ENCODE assay signal across 9 cellular contexts in genomic region chr3:133413166-133414020, GRCh38. TPM values are rescaled to one million over a fixed set of nuclear protein-coding genes. Genes with fewer than 3 reads are reported as not detected.
A peak's percentile ranks its signal among the peaks of the same experiment; 100 is the strongest.
DNase-seq lines count a peak whose midpoint lies in the region; ATAC-seq and TF ChIP-seq lines count a peak whose summit lies in the region.
"Had no signal": no experiment of that assay in that cellular context is flagged by ENCODE, and none has a peak within 500 bp of the region (broad histone marks: within the 10 kb centered on the region; RNA-seq: fewer than 3 reads in every experiment).

No MANE protein-coding gene starts in this region.

- no peak overlapping the region for H3K4me3 ChIP-seq in cardiac muscle cell

- peaks cover 3% of the 10 kb centered on the region for H3K27me3 ChIP-seq in cardiac muscle cell

- no peaks in the 10 kb centered on the region for H3K4me1 ChIP-seq in cardiac muscle cell (ENCODE audit: low read depth)

- H3K4me1 Mint-ChIP-seq in stimulated activated effector memory CD8-positive, alpha-beta T cell treated with anti-CD3 and anti-CD28 coated beads, Interleukin-12 subunit alpha, Interleukin-12 subunit beta, amount 100 ng/mL, for 72 hours = peaks cover 12% of the 10 kb centered on the region

- DNase-seq in NCI-H2107 treated with DMSO at 0.1 percent for 48 hours (lab: John Stamatoyannopoulos, UW; ENCODE audit: unreplicated experiment) = peak; percentile 31
- no peak for DNase-seq in NCI-H2107 (lab: John Stamatoyannopoulos, UW)
- DNase-seq in SHP77 treated with DMSO at 0.1 percent for 48 hours (lab: John Stamatoyannopoulos, UW) = peak; percentile 62
- peak; percentile 29 to 51 for DNase-seq in cardiac muscle cell (ENCODE audit: low read depth in 1 of 2, low spot score in 1 of 2)
- DNase-seq in stimulated activated effector memory CD8-positive, alpha-beta T cell treated with anti-CD3 and anti-CD28 coated beads, Interleukin-12 subunit alpha, Interleukin-12 subunit beta, amount 100 ng/mL, for 72 hours (ENCODE audit: low spot score in 2 of 2) = no peak
- DNase-seq in cortex of kidney (lab: John Stamatoyannopoulos, UW) = no peak
- DNase-seq in HPDE6-E6E7 (ENCODE audit: extremely low spot score) = no peak

- ATAC-seq in stimulated activated effector memory CD8-positive, alpha-beta T cell treated with anti-CD3 and anti-CD28 coated beads, Interleukin-12 subunit alpha, Interleukin-12 subunit beta, amount 100 ng/mL, for 72 hours = peak; percentile 43
- no peak for ATAC-seq in HG03460 (IDR thresholded peaks at IDR 0.05; ENCODE audit: unreplicated experiment)

- no peaks in the 10 kb centered on the region for H3K36me3 Mint-ChIP-seq in stimulated activated effector memory CD8-positive, alpha-beta T cell treated with anti-CD3 and anti-CD28 coated beads, Interleukin-12 subunit alpha, Interleukin-12 subunit beta, amount 100 ng/mL, for 72 hours

- H3K9me3 Mint-ChIP-seq in stimulated activated effector memory CD8-positive, alpha-beta T cell treated with anti-CD3 and anti-CD28 coated beads, Interleukin-12 subunit alpha, Interleukin-12 subunit beta, amount 100 ng/mL, for 72 hours = no peaks in the 10 kb centered on the region

- H3K9me3 ChIP-seq in cardiac muscle cell (ENCODE audit: low read depth) = no peaks in the 10 kb centered on the region

- no peak overlapping the region for H3K27ac ChIP-seq in cardiac muscle cell

- no peak overlapping the region for H3K27ac Mint-ChIP-seq in stimulated activated effector memory CD8-positive, alpha-beta T cell treated with anti-CD3 and anti-CD28 coated beads, Interleukin-12 subunit alpha, Interleukin-12 subunit beta, amount 100 ng/mL, for 72 hours

- no peak for TF ChIP-seq CTCF in cardiac muscle cell (IDR thresholded peaks at IDR 0.05; ENCODE audit: low read depth, low read length)

- H3K36me3 ChIP-seq in cardiac muscle cell = no peaks in the 10 kb centered on the region

- H3K4me3 Mint-ChIP-seq in stimulated activated effector memory CD8-positive, alpha-beta T cell treated with anti-CD3 and anti-CD28 coated beads, Interleukin-12 subunit alpha, Interleukin-12 subunit beta, amount 100 ng/mL, for 72 hours = no peak overlapping the region

RNA-seq across cellular contexts. Expression of gene BFSP2, which starts 13.5 kb away (rescaled TPM):
- not detected in 2 replicates for total RNA-seq in cardiac muscle cell
- not detected in 2 replicates for polyA plus RNA-seq in cardiac muscle cell
- total RNA-seq: urinary bladder had no signal
- polyA plus RNA-seq: urinary bladder had no signal

Comparison
In these comparisons a context has a peak if more than half of its experiments do, and no peak if none do; other contexts are left out.
1. DNase-seq: peak in NCI-H2107 treated with DMSO at 0.1 percent for 48 hours (single experiment), SHP77 treated with DMSO at 0.1 percent for 48 hours (single experiment) and cardiac muscle cell (2 of 2); none in NCI-H2107 (single experiment), stimulated activated effector memory CD8-positive, alpha-beta T cell treated with anti-CD3 and anti-CD28 coated beads, Interleukin-12 subunit alpha, Interleukin-12 subunit beta, amount 100 ng/mL, for 72 hours (0 of 2), cortex of kidney (single experiment) and HPDE6-E6E7 (single experiment).